ENCODE assay signal across 2 cellular contexts in genomic region chr9:35714579-35715252, GRCh38.
TF ChIP-seq lines count a peak whose summit lies in the region.

No MANE protein-coding gene starts in this region.

TF ChIP-seq in GM12891, 5 proteins besides CTCF, POLR2A, EP300 and RAD21:
- TF ChIP-seq POLR2AphosphoS5 (IDR thresholded peaks at IDR 0.05; ENCODE audit: low read depth, low read length) (peak; percentile 14; the same call in 1 of the 2 replicates), TAF1 (IDR thresholded peaks at IDR 0.05; ENCODE audit: low read depth, low read length) (no peak), SPI1 (IDR thresholded peaks at IDR 0.05; ENCODE audit: low read depth, low read length) (no peak), PAX5 (IDR thresholded peaks at IDR 0.05; ENCODE audit: insufficient read depth, low read length, severe bottlenecking) (no peak), POU2F2 (IDR thresholded peaks at IDR 0.05; ENCODE audit: low read depth, low read length) (no peak)
TF ChIP-seq in GM12891: peak in this region for 1.

TF ChIP-seq in endothelial cell of umbilical vein, 7 proteins besides CTCF, POLR2A, EP300 and RAD21:
- TF ChIP-seq POLR2AphosphoS5 (IDR thresholded peaks at IDR 0.05; ENCODE audit: insufficient read depth, low read depth, low read length) (peak; percentile 23), GATA2 (IDR thresholded peaks at IDR 0.05; ENCODE audit: insufficient read depth, insufficient read length, low read depth, low read length) (no peak)
TF ChIP-seq in endothelial cell of umbilical vein: peak in this region for 1.
